1 cellular context compared by ENCODE assay signal in the genomic region with DNA sequence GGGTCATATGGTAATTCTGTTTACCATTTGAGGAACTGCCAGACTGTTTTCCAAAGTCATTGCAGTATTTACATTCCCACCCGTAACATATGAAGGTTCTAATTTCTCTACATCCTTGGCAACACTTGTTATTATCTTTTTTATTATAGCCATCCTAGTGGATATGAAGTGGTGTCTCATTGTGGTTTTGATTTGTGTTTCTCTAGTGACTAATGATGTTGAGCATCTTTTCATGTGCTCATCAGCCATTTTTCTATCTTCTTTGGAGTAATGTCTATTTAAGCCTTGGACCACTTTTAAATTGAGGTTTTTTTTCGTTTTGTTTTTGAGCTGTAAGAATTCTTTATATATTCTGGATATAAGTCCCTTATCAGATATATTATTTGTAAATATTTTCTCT.
TF ChIP-seq lines count a peak whose summit lies in the region.

No MANE protein-coding gene starts in this region.

TF ChIP-seq in SK-N-SH treated with all-trans-retinoic acid at 6 μM for 48 hours, 23 proteins besides CTCF, POLR2A, EP300 and RAD21 (continued from another document):
- TF ChIP-seq ZFP30 (CRISPR knock-in tag; IDR thresholded peaks at IDR 0.05), result no peak
- no peak for TF ChIP-seq TCF4 (CRISPR knock-in tag; IDR thresholded peaks at IDR 0.05; ENCODE audit: borderline replicate concordance)
- TF ChIP-seq OSR1 (CRISPR knock-in tag; IDR thresholded peaks at IDR 0.05), result no peak
- no peak for TF ChIP-seq PPARA (CRISPR knock-in tag; IDR thresholded peaks at IDR 0.05; ENCODE audit: borderline replicate concordance)
- TF ChIP-seq, protein P1, sequence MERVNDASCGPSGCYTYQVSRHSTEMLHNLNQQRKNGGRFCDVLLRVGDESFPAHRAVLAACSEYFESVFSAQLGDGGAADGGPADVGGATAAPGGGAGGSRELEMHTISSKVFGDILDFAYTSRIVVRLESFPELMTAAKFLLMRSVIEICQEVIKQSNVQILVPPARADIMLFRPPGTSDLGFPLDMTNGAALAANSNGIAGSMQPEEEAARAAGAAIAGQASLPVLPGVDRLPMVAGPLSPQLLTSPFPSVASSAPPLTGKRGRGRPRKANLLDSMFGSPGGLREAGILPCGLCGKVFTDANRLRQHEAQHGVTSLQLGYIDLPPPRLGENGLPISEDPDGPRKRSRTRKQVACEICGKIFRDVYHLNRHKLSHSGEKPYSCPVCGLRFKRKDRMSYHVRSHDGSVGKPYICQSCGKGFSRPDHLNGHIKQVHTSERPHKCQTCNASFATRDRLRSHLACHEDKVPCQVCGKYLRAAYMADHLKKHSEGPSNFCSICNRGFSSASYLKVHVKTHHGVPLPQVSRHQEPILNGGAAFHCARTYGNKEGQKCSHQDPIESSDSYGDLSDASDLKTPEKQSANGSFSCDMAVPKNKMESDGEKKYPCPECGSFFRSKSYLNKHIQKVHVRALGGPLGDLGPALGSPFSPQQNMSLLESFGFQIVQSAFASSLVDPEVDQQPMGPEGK (CRISPR knock-in tag; IDR thresholded peaks at IDR 0.05; ENCODE audit: borderline replicate concordance), result no peak
TF ChIP-seq in SK-N-SH treated with all-trans-retinoic acid at 6 μM for 48 hours: peak in this region for 0.
